Comparison of ENCODE assay signal across 18 cellular contexts in the genomic region with DNA sequence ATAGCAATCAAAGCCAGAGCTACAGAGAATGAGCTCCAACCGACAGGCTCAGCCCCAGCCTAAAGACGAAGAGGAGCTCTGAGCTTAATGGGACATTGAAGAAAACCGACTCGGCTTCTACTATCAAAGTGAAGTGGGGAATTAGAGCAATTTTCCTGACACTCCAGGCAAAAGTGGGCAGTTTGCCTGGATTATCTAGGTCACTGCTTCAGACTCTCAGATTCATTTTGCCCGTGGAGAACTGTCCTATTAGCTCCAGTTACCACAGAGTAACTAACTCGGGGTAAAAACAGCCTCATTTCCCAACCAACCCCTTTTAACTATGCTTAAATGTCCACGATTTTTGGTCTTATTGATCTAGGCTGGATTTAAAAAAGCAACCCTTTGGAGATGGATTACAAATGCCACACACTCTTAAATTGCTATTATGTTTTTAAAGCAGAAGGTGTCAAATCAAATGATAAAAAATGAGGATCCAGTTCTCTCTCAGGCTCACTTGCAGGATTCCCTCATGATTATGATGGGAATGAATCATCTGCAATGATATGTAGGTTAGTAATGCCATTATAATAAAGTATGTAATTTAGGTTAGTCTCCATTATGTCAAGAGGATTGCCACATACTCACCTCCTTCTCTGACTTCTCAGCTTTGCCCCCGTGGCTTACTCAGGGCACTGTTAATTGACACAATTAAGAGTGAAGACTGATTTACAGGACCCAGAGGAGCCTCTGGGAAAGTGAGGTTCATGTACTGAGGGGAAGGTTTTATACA.
A peak's percentile ranks its signal among the peaks of the same experiment; 100 is the strongest.
DNase-seq lines count a peak whose midpoint lies in the region; ATAC-seq and TF ChIP-seq lines count a peak whose summit lies in the region.
"Had no signal": no experiment of that assay in that cellular context is flagged by ENCODE, and none has a peak within 500 bp of the region (broad histone marks: within the 10 kb centered on the region; RNA-seq: fewer than 3 reads in every experiment).

No MANE protein-coding gene starts in this region.

- CTCF ChIA-PET in MCF 10A (lab: Yijun Ruan, JAX) (interaction anchor here (0.5 to 0.6 kb wide), 2 partner anchors 31 to 1845 kb away, joined by 3 to 8 read pairs; no protein-coding TSS in a partner anchor), mammary epithelial cell (lab: Charles Lee; ENCODE audit: low non-redundant PET) (no interaction called here)
- CTCF ChIA-PET in activated CD4-positive, alpha-beta memory T cell treated with anti-CD3 and anti-CD28 coated beads, Interleukin-2, amount 10 ng/mL, durations not matched to agents 7 days and 5 days (lab: Charles Lee), result no interaction called here

- H3K9ac ChIP-seq in mammary epithelial cell (ENCODE audit: insufficient read depth, low read length), result no peak overlapping the region

- H3K4me3 ChIP-seq in mammary epithelial cell (replicated peaks in 1 of 3; ENCODE audit: insufficient read depth in 1 of 3, low read depth in 2 of 3, low read length in 3 of 3) (no peak overlapping the region), testis (no peak overlapping the region)
- H3K4me3 ChIP-seq: A549, adrenal gland had no signal

- dilution Hi-C loops in mammary epithelial cell (cut with HindIII; ENCODE audit: low sequenced_read_pairs), result no loop called here

- H2AFZ ChIP-seq in mammary epithelial cell (ENCODE audit: low read depth, low read length), result no peak overlapping the region

- H3K9me3 ChIP-seq in mammary epithelial cell (replicated peaks; ENCODE audit: insufficient read depth, low read length) (no peaks in the 10 kb centered on the region), testis (no peaks in the 10 kb centered on the region)
- H3K9me3 ChIP-seq: A549, adrenal gland had no signal

- H3K4me3 Mint-ChIP-seq in MCF 10A (ENCODE audit: unreplicated experiment), result no peak overlapping the region
- no peak overlapping the region for H3K4me3 Mint-ChIP-seq in activated T-cell treated with anti-CD3 and anti-CD28 coated beads, Interleukin-2, amount 50 U/mL, for 24 hours
- H3K4me3 Mint-ChIP-seq in activated CD4-positive, alpha-beta memory T cell treated with anti-CD3 and anti-CD28 coated beads, Interleukin-2, amount 10 ng/mL, durations not matched to agents 7 days and 5 days, result no peak overlapping the region
- H3K4me3 Mint-ChIP-seq: CD8-positive, alpha-beta memory T cell; natural killer cell treated with Interleukin-12 subunit alpha and Interleukin-12 subunit beta and Interleukin-15 and Interleukin-18, amount 100 ng/mL, for 72 hours had no signal

- H3K27ac Mint-ChIP-seq in MCF 10A (ENCODE audit: low read depth, unreplicated experiment), result no peak overlapping the region
- no peak overlapping the region for H3K27ac Mint-ChIP-seq in activated T-cell treated with anti-CD3 and anti-CD28 coated beads, Interleukin-2, amount 50 U/mL, for 24 hours
- H3K27ac Mint-ChIP-seq in activated CD4-positive, alpha-beta memory T cell treated with anti-CD3 and anti-CD28 coated beads, Interleukin-2, amount 10 ng/mL, durations not matched to agents 7 days and 5 days, result no peak overlapping the region
- H3K27ac Mint-ChIP-seq: CD8-positive, alpha-beta memory T cell; natural killer cell treated with Interleukin-12 subunit alpha and Interleukin-12 subunit beta and Interleukin-15 and Interleukin-18, amount 100 ng/mL, for 72 hours had no signal

- POLR2A ChIA-PET in MCF 10A (lab: Yijun Ruan, JAX), result no interaction called here
- POLR2A ChIA-PET in activated CD4-positive, alpha-beta memory T cell treated with anti-CD3 and anti-CD28 coated beads, Interleukin-2, amount 10 ng/mL, durations not matched to agents 7 days and 5 days (lab: Charles Lee), result no interaction called here

- H3K36me3 Mint-ChIP-seq in MCF 10A (ENCODE audit: insufficient read depth, unreplicated experiment), result no peaks in the 10 kb centered on the region
- no peaks in the 10 kb centered on the region for H3K36me3 Mint-ChIP-seq in activated T-cell treated with anti-CD3 and anti-CD28 coated beads, Interleukin-2, amount 50 U/mL, for 24 hours (ENCODE audit: low read depth)
- H3K36me3 Mint-ChIP-seq in activated CD4-positive, alpha-beta memory T cell treated with anti-CD3 and anti-CD28 coated beads, Interleukin-2, amount 10 ng/mL, durations not matched to agents 7 days and 5 days (ENCODE audit: low read depth), result no peaks in the 10 kb centered on the region
- H3K36me3 Mint-ChIP-seq: CD8-positive, alpha-beta memory T cell; natural killer cell treated with Interleukin-12 subunit alpha and Interleukin-12 subunit beta and Interleukin-15 and Interleukin-18, amount 100 ng/mL, for 72 hours had no signal

- WGBS in mammary epithelial cell (ENCODE audit: low coverage, missing lambda C conversion rate), result 41% methylated on average over 8 of the region's 8 CpGs
- WGBS in testis, 2 donors, result 51 to 73% methylated on average over 8 of the region's 8 CpGs

- intact Hi-C loops in MCF 10A (cut with micrococcal nuclease), result no loop called here
- intact Hi-C loops in mammary epithelial cell (cut with micrococcal nuclease), result no loop called here
- intact Hi-C loops in testis (cut with DNase I; ENCODE audit: low total_unique reads), result no loop called here

- H3K27ac ChIP-seq in mammary epithelial cell (ENCODE audit: insufficient read depth, low read depth, low read length) (no peak overlapping the region), foreskin keratinocyte (no peak overlapping the region), testis (no peak overlapping the region)
- H3K27ac ChIP-seq: A549, adrenal gland had no signal

- in situ Hi-C loops in mammary epithelial cell (cut with MboI; ENCODE audit: low sequenced_read_pairs in 2 of 2), result no loop called here

- DNase-seq in MCF 10A (ENCODE audit: unreplicated experiment) (peak; percentile 41), mammary epithelial cell (no peak), NCI-H69 (lab: John Stamatoyannopoulos, UW) (peak; percentile 52), foreskin keratinocyte (peak; percentile 45 to 69), testis (peak; percentile 37), DMS153 treated with DMSO at 0.1 percent for 48 hours (lab: John Stamatoyannopoulos, UW; ENCODE audit: unreplicated experiment) (no peak)
- DNase-seq in activated T-cell treated with anti-CD3 and anti-CD28 coated beads, Interleukin-2, amount 50 U/mL, for 24 hours, result no peak
- DNase-seq in activated CD4-positive, alpha-beta memory T cell treated with anti-CD3 and anti-CD28 coated beads, Interleukin-2, amount 10 ng/mL, durations not matched to agents 7 days and 5 days, result no peak
- DNase-seq: activated CD4-positive, alpha-beta T cell treated with anti-CD3 and anti-CD28 coated beads for 4 hours; activated T-cell treated with anti-CD3 and anti-CD28 coated beads, Interleukin-2, amount 50 U/mL, for 1 hour; CD8-positive, alpha-beta memory T cell; GF-D8; NCI-H510A treated with DMSO at 0.1 percent for 48 hours; right cardiac atrium; stimulated activated CD4-positive, alpha-beta T cell treated with anti-CD3 and anti-CD28 coated beads, Interleukin-4, amount 100 ng/mL, for 24 hours had no signal

- no peaks in the 10 kb centered on the region for H3K79me2 ChIP-seq in mammary epithelial cell (ENCODE audit: insufficient read depth, low read length)

- H3K36me3 ChIP-seq in mammary epithelial cell (ENCODE audit: insufficient read depth, low read length) (no peaks in the 10 kb centered on the region), testis (ENCODE audit: low read depth, missing control alignments) (no peaks in the 10 kb centered on the region)
- H3K36me3 ChIP-seq: adrenal gland had no signal

- no peak for TF ChIP-seq POLR2A in testis (IDR thresholded peaks at IDR 0.05)

- no peaks in the 10 kb centered on the region for H3K27me3 Mint-ChIP-seq in MCF 10A (ENCODE audit: insufficient read depth, unreplicated experiment)
- no peaks in the 10 kb centered on the region for H3K27me3 Mint-ChIP-seq in activated T-cell treated with anti-CD3 and anti-CD28 coated beads, Interleukin-2, amount 50 U/mL, for 24 hours
- H3K27me3 Mint-ChIP-seq in activated CD4-positive, alpha-beta memory T cell treated with anti-CD3 and anti-CD28 coated beads, Interleukin-2, amount 10 ng/mL, durations not matched to agents 7 days and 5 days, result no peaks in the 10 kb centered on the region
- H3K27me3 Mint-ChIP-seq: CD8-positive, alpha-beta memory T cell; natural killer cell treated with Interleukin-12 subunit alpha and Interleukin-12 subunit beta and Interleukin-15 and Interleukin-18, amount 100 ng/mL, for 72 hours had no signal

- no peak for TF ChIP-seq CTCF in MCF 10A (IDR thresholded peaks at IDR 0.05; ENCODE audit: unreplicated experiment)
- no peak for TF ChIP-seq CTCF in mammary epithelial cell (conservative IDR thresholded peaks at IDR 0.05 in 1 of 2, IDR thresholded peaks at IDR 0.05 in 1 of 2; ENCODE audit: extremely low read depth in 1 of 2, insufficient read depth in 1 of 2, low read depth in 1 of 2, low read length in 2 of 2)
- no peak for TF ChIP-seq CTCF in foreskin keratinocyte (conservative IDR thresholded peaks at IDR 0.05)
- TF ChIP-seq CTCF in testis (IDR thresholded peaks at IDR 0.05), result no peak

- peak; percentile 84 for ATAC-seq in foreskin keratinocyte
- ATAC-seq: A549; natural killer cell treated with Interleukin-12 subunit alpha and Interleukin-12 subunit beta and Interleukin-15 and Interleukin-18, amount 100 ng/mL, for 72 hours had no signal

- no peak overlapping the region for H3K4me2 ChIP-seq in mammary epithelial cell (ENCODE audit: insufficient read depth, low read depth, low read length)
- H3K4me2 ChIP-seq: A549 had no signal

- H3K27me3 ChIP-seq in mammary epithelial cell (ENCODE audit: insufficient read depth, low read length), result no peaks in the 10 kb centered on the region
- no peaks in the 10 kb centered on the region for H3K27me3 ChIP-seq in foreskin keratinocyte
- H3K27me3 ChIP-seq in testis, result no peaks in the 10 kb centered on the region
- H3K27me3 ChIP-seq: adrenal gland had no signal

- BruUV-seq in MCF 10A (replicated peaks; lab: Mats Ljungman, UMichigan), result no TSS peak
- BruUV-seq in mammary epithelial cell (replicated peaks; lab: Mats Ljungman, UMichigan), result no TSS peak

- H3K4me1 ChIP-seq in mammary epithelial cell (ENCODE audit: insufficient read depth, low read length) (no peaks in the 10 kb centered on the region), foreskin keratinocyte (no peaks in the 10 kb centered on the region), testis (peaks cover 5% of the 10 kb centered on the region)
- H3K4me1 ChIP-seq: A549, adrenal gland had no signal

- H3K4me1 Mint-ChIP-seq in MCF 10A (ENCODE audit: insufficient read depth, unreplicated experiment), result peaks cover 45% of the 10 kb centered on the region
- no peaks in the 10 kb centered on the region for H3K4me1 Mint-ChIP-seq in activated T-cell treated with anti-CD3 and anti-CD28 coated beads, Interleukin-2, amount 50 U/mL, for 24 hours (ENCODE audit: low read depth)
- no peaks in the 10 kb centered on the region for H3K4me1 Mint-ChIP-seq in activated CD4-positive, alpha-beta memory T cell treated with anti-CD3 and anti-CD28 coated beads, Interleukin-2, amount 10 ng/mL, durations not matched to agents 7 days and 5 days
- H3K4me1 Mint-ChIP-seq: CD8-positive, alpha-beta memory T cell had no signal

- no peaks in the 10 kb centered on the region for H3K9me3 Mint-ChIP-seq in MCF 10A (ENCODE audit: unreplicated experiment)
- peaks cover 3% of the 10 kb centered on the region for H3K9me3 Mint-ChIP-seq in activated T-cell treated with anti-CD3 and anti-CD28 coated beads, Interleukin-2, amount 50 U/mL, for 24 hours
- H3K9me3 Mint-ChIP-seq in activated CD4-positive, alpha-beta memory T cell treated with anti-CD3 and anti-CD28 coated beads, Interleukin-2, amount 10 ng/mL, durations not matched to agents 7 days and 5 days, result peaks cover 10% of the 10 kb centered on the region

- no peaks in the 10 kb centered on the region for H4K20me1 ChIP-seq in mammary epithelial cell (ENCODE audit: insufficient read depth, low read length)

Comparison
In these comparisons a context has a peak if more than half of its experiments do, and no peak if none do; other contexts are left out.
1. DNase-seq: peak in MCF 10A (single experiment), NCI-H69 (single experiment), foreskin keratinocyte (2 of 2) and testis (single experiment); none in mammary epithelial cell (single experiment), activated T-cell treated with anti-CD3 and anti-CD28 coated beads, Interleukin-2, amount 50 U/mL, for 24 hours (single experiment), DMS153 treated with DMSO at 0.1 percent for 48 hours (single experiment) and activated CD4-positive, alpha-beta memory T cell treated with anti-CD3 and anti-CD28 coated beads, Interleukin-2, amount 10 ng/mL, durations not matched to agents 7 days and 5 days (single experiment).